ENCODE assay signal across 24 cellular contexts in genomic region chr15:66961901-66962300, GRCh38.
"Had no signal": no experiment of that assay in that cellular context is flagged by ENCODE, and none has a peak within 500 bp of the region (broad histone marks: within the 10 kb centered on the region; RNA-seq: fewer than 3 reads in every experiment).

No MANE protein-coding gene starts in this region.

- H3K9ac ChIP-seq: KMS-11 had no signal

- DNase-seq: activated B cell treated with CpG ODN at 0.5 μM for 24 hours; activated CD4-positive, alpha-beta memory T cell treated with anti-CD3 and anti-CD28 coated beads for 36 hours; activated CD4-positive, alpha-beta T cell treated with anti-CD3 and anti-CD28 coated beads for 1 hour; activated CD4-positive, alpha-beta T cell treated with anti-CD3 and anti-CD28 coated beads, Interleukin-2, amount 10 ng/mL, durations not matched to agents 24 days and 14 days; activated CD8-positive, alpha-beta memory T cell treated with anti-CD3 and anti-CD28 coated beads for 24 hours; activated effector memory CD4-positive, alpha-beta T cell treated with anti-CD3 and anti-CD28 coated beads, Interleukin-2, amount 50 U/mL, for 16 hours; activated naive CD4-positive, alpha-beta T cell treated with Interleukin-2 at 50 U/mL for 16 hours; activated naive CD8-positive, alpha-beta T cell treated with anti-CD3 and anti-CD28 coated beads, Interleukin-2, amount 50 U/mL, for 24 hours; activated T-cell treated with anti-CD3 and anti-CD28 coated beads, Interleukin-2, amount 50 U/mL, for 4 hours; amniotic stem cell; body of pancreas; NCI-H1092; NCI-H1694; NCI-H2029; NCI-H510A treated with DMSO at 0.1 percent for 48 hours; NK-92 treated with Interleukin-12 subunit alpha and Interleukin-12 subunit beta, amount 100 ng/mL, for 24 hours; Peyer's patch; SHP77 treated with DMSO at 0.1 percent for 48 hours; T-helper 17 cell; T-helper 9 cell had no signal

- H3K9me3 ChIP-seq: ascending aorta, body of pancreas, Peyer's patch had no signal

- H3K4me3 ChIP-seq: ascending aorta, body of pancreas, Peyer's patch had no signal

- H3K27ac ChIP-seq: ascending aorta, body of pancreas, KMS-11, Peyer's patch had no signal

- H3K4me1 ChIP-seq: ascending aorta, body of pancreas, Peyer's patch had no signal

- H3K4me2 ChIP-seq: KMS-11 had no signal

- ATAC-seq: activated naive CD4-positive, alpha-beta T cell treated with anti-CD3 and anti-CD28 coated beads, Interleukin-2, amount 50 U/mL, for 72 hours; activated naive CD8-positive, alpha-beta T cell treated with anti-CD3 and anti-CD28 coated beads, Interleukin-2, amount 50 U/mL, for 24 hours; activated T-cell treated with anti-CD3 and anti-CD28 coated beads, Interleukin-2, amount 50 U/mL, for 4 hours; body of pancreas; T-helper 17 cell had no signal

- H3K27me3 ChIP-seq: ascending aorta, body of pancreas, Peyer's patch had no signal

- FAIRE-seq: TTC549 had no signal

- H3K36me3 ChIP-seq: ascending aorta, Peyer's patch had no signal
